In the genomic region with DNA sequence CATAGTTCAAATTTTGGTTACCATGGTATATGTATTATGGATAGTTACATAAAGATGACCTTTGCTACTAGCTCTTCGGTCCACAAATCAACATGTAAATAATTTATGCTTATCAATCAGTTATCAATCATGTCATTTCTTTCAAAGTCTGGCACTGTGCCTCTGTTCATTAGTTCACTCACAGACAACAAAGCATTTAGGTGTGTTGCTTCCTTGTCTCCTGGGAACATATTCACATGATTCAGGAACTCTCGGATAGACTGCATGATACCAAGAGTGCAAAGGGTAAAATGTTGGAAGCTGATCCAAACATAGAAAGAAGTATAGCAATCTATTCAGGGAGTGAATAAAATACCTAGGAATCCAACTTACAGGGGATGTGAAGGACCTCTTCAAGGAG, we compare ENCODE assay signal across 10 cellular contexts. TPM values are rescaled to one million over a fixed set of nuclear protein-coding genes. Genes with fewer than 3 reads are reported as not detected.
"Had no signal": no experiment of that assay in that cellular context is flagged by ENCODE, and none has a peak within 500 bp of the region (broad histone marks: within the 10 kb centered on the region; RNA-seq: fewer than 3 reads in every experiment).

No MANE protein-coding gene starts in this region.

- ATAC-seq: HepG2, K562 had no signal

- H3K4me3 ChIP-seq: K562 had no signal

- DNase-seq: IMR-90, KBM-7, KG1 had no signal

- FAIRE-seq: HepG2, HTR-8/SVneo, K562 had no signal

- H3K27ac ChIP-seq: HL-60 had no signal

RNA-seq across cellular contexts. Expression of gene ACRV1, which starts 14.3 kb away (rescaled TPM):
- total RNA-seq: HepG2, HT-29, HT1080, IMR-90, K562 had no signal
- polyA plus RNA-seq: HepG2, IgD-negative memory B cell, IMR-90 had no signal

RNA-seq across cellular contexts. Expression of gene PATE1, which starts 51.1 kb away (rescaled TPM):
- total RNA-seq: HepG2, HT-29, HT1080, IMR-90, K562 had no signal
- polyA plus RNA-seq: HepG2, IgD-negative memory B cell, IMR-90, K562 had no signal
